ENCODE assay signal across 10 cellular contexts in the genomic region with DNA sequence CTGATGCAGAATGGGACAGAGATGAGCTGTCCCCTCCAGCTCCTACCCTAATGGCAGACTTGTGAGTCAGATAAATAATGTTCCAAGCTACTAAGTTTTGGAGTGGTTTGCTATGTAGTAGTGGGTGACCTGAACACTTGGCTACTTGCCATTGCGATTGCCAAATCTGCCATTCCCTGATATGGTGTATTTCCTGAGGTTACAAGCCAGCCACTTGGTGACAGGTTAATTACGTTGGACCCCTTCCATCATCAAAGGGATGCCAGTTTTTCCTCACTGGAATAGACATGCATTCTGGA. TPM values are rescaled to one million over a fixed set of nuclear protein-coding genes. Genes with fewer than 3 reads are reported as not detected.
A peak's percentile ranks its signal among the peaks of the same experiment; 100 is the strongest.
DNase-seq lines count a peak whose midpoint lies in the region; ATAC-seq and TF ChIP-seq lines count a peak whose summit lies in the region.
"Had no signal": no experiment of that assay in that cellular context is flagged by ENCODE, and none has a peak within 500 bp of the region (broad histone marks: within the 10 kb centered on the region; RNA-seq: fewer than 3 reads in every experiment).

No MANE protein-coding gene starts in this region.

- TF ChIP-seq RAD21 in HCT116 (IDR thresholded peaks at IDR 0.05; ENCODE audit: low read depth) = no peak

- POLR2A ChIA-PET in HCT116 (lab: Charles Lee) = no interaction called here

- intact Hi-C loops in HCT116 (cut with micrococcal nuclease) = no loop called here
- intact Hi-C loops in stomach (cut with DNase I; ENCODE audit: low total_unique reads) = loop anchor here (5.0 kb wide), 1 partner anchor 276 kb away; no protein-coding TSS in a partner anchor

- 38 to 55% methylated on average over 2 of the region's 2 CpGs for WGBS in gastroesophageal sphincter (ENCODE audit: low coverage in 1 of 2), 2 donors
- 31 to 58% (median 35%) methylated on average over 2 of the region's 2 CpGs for WGBS in stomach, 5 donors

- H3K27ac Mint-ChIP-seq in T-helper 17 cell = peak overlapping the region; percentile 93
- H3K27ac Mint-ChIP-seq: activated CD4-positive, alpha-beta T cell treated with anti-CD3 and anti-CD28 coated beads, Interleukin-2, amount 10 ng/mL, durations not matched to agents 24 days and 14 days had no signal

- no peak overlapping the region for H3K4me2 ChIP-seq in HCT116 (ENCODE audit: low read length)

- H3K9me3 ChIP-seq in HCT116 (ENCODE audit: control insufficient read depth in 1 of 2, insufficient read depth in 1 of 2, low read depth in 1 of 2, low read length in 2 of 2) = no peaks in the 10 kb centered on the region
- no peaks in the 10 kb centered on the region for H3K9me3 ChIP-seq in T-helper 17 cell (ENCODE audit: control insufficient read depth, low read length, poor library complexity, severe bottlenecking)
- H3K9me3 ChIP-seq in gastroesophageal sphincter = no peaks in the 10 kb centered on the region
- H3K9me3 ChIP-seq in stomach = no peaks in the 10 kb centered on the region

- TF ChIP-seq POLR2A in HCT116 (IDR thresholded peaks at IDR 0.05; ENCODE audit: borderline replicate concordance, extremely low read depth, insufficient read depth, insufficient read length) (no peak), gastroesophageal sphincter (IDR thresholded peaks at IDR 0.05) (no peak), stomach (IDR thresholded peaks at IDR 0.05) (no peak)

- H4K20me1 ChIP-seq in HCT116 (ENCODE audit: insufficient read depth) = 0 out of 2 replicates have a peak, but pooled peaks cover 7% of the 10 kb centered on the region

- H3K9ac ChIP-seq in HCT116 (ENCODE audit: low read length) = no peak overlapping the region

- H2AFZ ChIP-seq in HCT116 (ENCODE audit: low read depth, low read length, poor library complexity, severe bottlenecking) = no peak overlapping the region

- no peaks in the 10 kb centered on the region for H3K9me2 ChIP-seq in HCT116 (ENCODE audit: insufficient read depth)

- H3K4me1 ChIP-seq in HCT116 (ENCODE audit: control insufficient read depth in 1 of 2, insufficient read depth in 2 of 2, low read length in 2 of 2) (no peaks in the 10 kb centered on the region), gastroesophageal sphincter (peaks cover 2 to 45% (median 3%) of the 10 kb centered on the region in 3 donors), stomach (peaks cover 0 to 81% (median 30%) of the 10 kb centered on the region in 4 donors)

- H3K36me3 Mint-ChIP-seq in T-helper 17 cell (ENCODE audit: low read depth) = peaks cover 6% of the 10 kb centered on the region

- no peak for TF ChIP-seq EP300 in gastroesophageal sphincter (IDR thresholded peaks at IDR 0.05)
- TF ChIP-seq EP300 in stomach (IDR thresholded peaks at IDR 0.05) = no peak

- no peaks in the 10 kb centered on the region for H3K27me3 Mint-ChIP-seq in T-helper 17 cell
- H3K27me3 Mint-ChIP-seq: activated CD4-positive, alpha-beta T cell treated with anti-CD3 and anti-CD28 coated beads, Interleukin-2, amount 10 ng/mL, durations not matched to agents 24 days and 14 days had no signal

- H3K4me3 ChIP-seq in HCT116 (replicated peaks in 1 of 2; ENCODE audit: low read depth in 1 of 2, low read length in 2 of 2) = no peak overlapping the region
- H3K4me3 ChIP-seq in gastroesophageal sphincter = no peak overlapping the region
- H3K4me3 ChIP-seq in stomach = no peak overlapping the region

- H3K27ac ChIP-seq in HCT116 (ENCODE audit: low read depth, low read length) (no peak overlapping the region), gastroesophageal sphincter (no peak overlapping the region), stomach (peak overlapping the region in 2 of 5 donors; percentile 24 to 62)

- CTCF ChIA-PET in HCT116 (lab: Charles Lee) = interaction anchor here (1.3 to 6.0 kb wide), 2 partner anchors 73 to 101 kb away, joined by 3 to 35 read pairs; no protein-coding TSS in a partner anchor

- H3K4me1 Mint-ChIP-seq in T-helper 17 cell = peaks cover 32% of the 10 kb centered on the region

- DNase-seq in HCT116 (ENCODE audit: low read depth, low spot score) (no peak), T-helper 17 cell (no peak), stomach (peak; percentile 69), COLO668 (lab: John Stamatoyannopoulos, UW; ENCODE audit: unreplicated experiment) (no peak), NCI-H1092 (lab: John Stamatoyannopoulos, UW) (no peak)
- DNase-seq in stimulated activated CD4-positive, alpha-beta T cell treated with anti-CD3 and anti-CD28 coated beads, Interleukin-15, amount 100 ng/mL, for 24 hours = no peak
- DNase-seq: activated CD4-positive, alpha-beta T cell treated with anti-CD3 and anti-CD28 coated beads, Interleukin-2, amount 10 ng/mL, durations not matched to agents 24 days and 14 days; NCI-H748 treated with DMSO at 0.1 percent for 48 hours; stimulated activated CD4-positive, alpha-beta T cell treated with anti-CD3 and anti-CD28 coated beads, Interleukin-4, amount 100 ng/mL, for 1 hour had no signal

- H3K79me2 ChIP-seq in HCT116 (ENCODE audit: insufficient read depth, low read length) = peaks cover 10% of the 10 kb centered on the region

- no peak overlapping the region for H3K4me3 Mint-ChIP-seq in T-helper 17 cell
- H3K4me3 Mint-ChIP-seq: activated CD4-positive, alpha-beta T cell treated with anti-CD3 and anti-CD28 coated beads, Interleukin-2, amount 10 ng/mL, durations not matched to agents 24 days and 14 days had no signal

- peaks cover 43 to 55% of the 10 kb centered on the region in 2 experiments for H3K36me3 ChIP-seq in HCT116 (ENCODE audit: control insufficient read depth in 1 of 2, insufficient read depth in 2 of 2, low read length in 2 of 2)
- peaks cover 0 to 98% of the 10 kb centered on the region in 2 donors for H3K36me3 ChIP-seq in gastroesophageal sphincter
- H3K36me3 ChIP-seq in stomach = peaks cover 54 to 100% (median 97%) of the 10 kb centered on the region in 4 donors

- ATAC-seq in HCT116 = no peak
- ATAC-seq in T-helper 17 cell = no peak
- peak; percentile 61 for ATAC-seq in gastroesophageal sphincter

- RAD21 ChIA-PET in HCT116 (lab: Charles Lee; ENCODE audit: low non-redundant PET in 1 of 2, low total read pairs in 2 of 2, uncharacterized antibody in 2 of 2, unreplicated experiment in 2 of 2) = no interaction called here

- no TSS peak for BruUV-seq in HCT116 (replicated peaks; lab: Mats Ljungman, UMichigan)

- no peak for TF ChIP-seq CTCF in HCT116 (IDR thresholded peaks at IDR 0.05 in 2 of 3, conservative IDR thresholded peaks at IDR 0.05 in 1 of 3; ENCODE audit: borderline replicate concordance in 1 of 3, insufficient read depth in 1 of 3, low read depth in 2 of 3, low read length in 2 of 3)
- no peak for TF ChIP-seq CTCF in gastroesophageal sphincter (IDR thresholded peaks at IDR 0.05)
- no peak for TF ChIP-seq CTCF in stomach (IDR thresholded peaks at IDR 0.05)

- H3K27me3 ChIP-seq in HCT116 (ENCODE audit: insufficient read depth, low read length) (no peaks in the 10 kb centered on the region), gastroesophageal sphincter (no peaks in the 10 kb centered on the region), stomach (no peaks in the 10 kb centered on the region)

TF ChIP-seq in HCT116, 20 proteins besides CTCF, POLR2A, EP300 and RAD21:
- TF ChIP-seq ZNF274 (IDR thresholded peaks at IDR 0.05; ENCODE audit: low read depth, low read length) (no peak), CEBPB (IDR thresholded peaks at IDR 0.05; ENCODE audit: low read depth) (0 out of 2 replicates have a peak, but pooled peaks have one; percentile 11)

RNA-seq across cellular contexts. Expression of a gene that starts 33.6 kb away (rescaled TPM):
- total RNA-seq in HCT116 (2021; ENCODE audit: unreplicated experiment) = 273 TPM
- 137 and 219 TPM in 2 replicates for polyA plus RNA-seq in HCT116 (2012)
- 100 to 1,000 TPM; 373 to 376 TPM for total RNA-seq in T-helper 17 cell
- total RNA-seq in gastroesophageal sphincter = 100 to 1,000 TPM; 347 to 449 (median 406) TPM
- total RNA-seq in stomach = 100 to 1,000 TPM in 4 of 5 donors, 10 to 100 TPM in 1; 78.8 to 545 (median 273) TPM
- polyA plus RNA-seq in stomach = 100 to 1,000 TPM; 126 to 371 (median 260) TPM

RNA-seq across cellular contexts. Expression of a gene that starts 38.6 kb away (rescaled TPM):
- total RNA-seq in HCT116 (2021; ENCODE audit: unreplicated experiment) (37.5 TPM), T-helper 17 cell (100 to 1,000 TPM; 109 to 116 TPM), gastroesophageal sphincter (100 to 1,000 TPM in 1 of 4 donors, 10 to 100 TPM in 3; 65.5 to 101 (median 76.6) TPM), stomach (100 to 1,000 TPM; 173 to 386 (median 309) TPM)
- 31.2 and 50.0 TPM in 2 replicates for polyA plus RNA-seq in HCT116 (2012)
- 100 to 1,000 TPM in 2 of 3 donors, 10 to 100 TPM in 1; 79.3 to 193 (median 125) TPM for polyA plus RNA-seq in stomach
